ENCODE assay signal across 28 cellular contexts in genomic region chr12:45276154-45276553, GRCh38.
"Had no signal": no experiment of that assay in that cellular context is flagged by ENCODE, and none has a peak within 500 bp of the region (broad histone marks: within the 10 kb centered on the region; RNA-seq: fewer than 3 reads in every experiment).

No MANE protein-coding gene starts in this region.

- H3K9me3 ChIP-seq: SJCRH30 had no signal

- H3K4me3 ChIP-seq: SJCRH30, SK-N-MC had no signal

- H3K27me3 ChIP-seq: SJCRH30 had no signal

- H3K4me1 ChIP-seq: SJCRH30 had no signal

- H3K27ac ChIP-seq: SJCRH30, SK-N-MC, WERI-Rb-1 had no signal

- DNase-seq: activated CD4-positive, alpha-beta memory T cell treated with anti-CD3 and anti-CD28 coated beads, Interleukin-2, amount 10 ng/mL, durations not matched to agents 7 days and 5 days; activated CD4-positive, alpha-beta T cell treated with anti-CD3 and anti-CD28 coated beads for 1 hour; activated CD4-positive, alpha-beta T cell treated with anti-CD3 and anti-CD28 coated beads for 48 hours; activated CD4-positive, CD25-positive, alpha-beta regulatory T cell; activated CD8-positive, alpha-beta memory T cell treated with anti-CD3 and anti-CD28 coated beads for 24 hours; activated CD8-positive, alpha-beta memory T cell treated with anti-CD3 and anti-CD28 coated beads, Interleukin-2, amount 10 ng/mL, durations not matched to agents 7 days and 5 days; activated CD8-positive, alpha-beta memory T cell treated with anti-CD3 and anti-CD28 coated beads, Interleukin-2, amount 50 U/mL, for 48 hours; activated effector memory CD4-positive, alpha-beta T cell treated with Interleukin-2 at 50 U/mL for 16 hours; activated naive CD4-positive, alpha-beta T cell treated with anti-CD3 and anti-CD28 coated beads, Interleukin-2, amount 10 ng/mL, durations not matched to agents 7 days and 5 days; activated naive CD8-positive, alpha-beta T cell treated with anti-CD3 and anti-CD28 coated beads, Interleukin-2, amount 50 U/mL, for 24 hours; activated T-cell treated with anti-CD3 and anti-CD28 coated beads, Interleukin-2, amount 50 U/mL, for 48 hours; amniotic stem cell; aorta; Karpas-422; NCI-H1048; NCI-H1105 treated with DMSO at 0.1 percent for 48 hours; NCI-H1436; NCI-H1694; NCI-H1930; NCI-H2081 treated with DMSO at 0.1 percent for 48 hours; NCI-H226; NCI-H524 treated with DMSO at 0.1 percent for 48 hours; SHP77; SJCRH30; T1000; WERI-Rb-1 had no signal

- ATAC-seq: activated CD8-positive, alpha-beta memory T cell treated with anti-CD3 and anti-CD28 coated beads, Interleukin-2, amount 10 ng/mL, durations not matched to agents 7 days and 5 days; activated naive CD8-positive, alpha-beta T cell treated with anti-CD3 and anti-CD28 coated beads, Interleukin-2, amount 50 U/mL, for 24 hours; Panc1 had no signal

- H3K36me3 ChIP-seq: WERI-Rb-1 had no signal
